Comparison of ENCODE assay signal across 1 cellular context in the genomic region with DNA sequence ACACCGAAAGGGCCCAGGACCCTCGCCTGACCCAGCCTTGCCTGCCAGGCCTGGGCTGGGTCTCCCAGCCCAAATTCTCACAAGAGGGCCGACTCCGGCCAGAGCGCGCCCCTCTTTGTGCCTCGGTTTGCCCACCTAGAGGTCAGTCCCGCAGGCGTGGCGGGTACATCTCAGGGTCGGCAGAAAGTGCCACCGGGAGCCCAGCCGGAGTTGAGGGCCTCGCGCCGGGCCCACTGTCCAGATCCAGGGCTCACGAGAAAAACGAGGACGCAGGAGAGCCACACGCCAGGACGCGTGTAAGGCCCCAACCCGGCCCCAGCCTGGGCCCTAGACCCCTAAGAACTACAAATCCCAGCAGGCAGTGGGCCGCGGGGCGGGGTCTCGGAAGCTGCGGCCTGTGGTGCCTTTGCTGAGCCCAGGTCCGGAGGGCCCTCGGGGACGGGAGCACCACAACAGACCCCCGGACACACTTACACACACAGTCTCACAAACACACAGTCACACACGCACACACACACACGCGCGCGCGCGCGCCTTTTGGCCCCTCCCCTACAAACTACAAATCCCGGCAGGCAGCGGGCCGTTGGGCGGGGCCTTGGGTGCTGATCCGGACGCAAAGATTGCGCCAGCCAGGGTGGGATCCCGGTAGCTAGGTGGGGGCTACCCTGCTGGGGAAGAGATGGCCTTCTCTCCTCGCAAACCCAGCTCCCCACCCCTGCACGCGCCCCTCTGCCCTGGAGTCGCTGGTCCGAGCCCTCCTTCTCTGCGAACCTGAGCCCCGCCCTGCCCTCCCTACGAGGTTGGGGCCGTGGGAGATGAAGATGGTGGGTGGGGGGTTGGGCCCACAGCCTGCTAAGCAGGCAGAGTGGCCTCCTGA.
TF ChIP-seq lines count a peak whose summit lies in the region.

Gene SH2D6 (plus strand): TSS at position 583 of the 877 bp plus-strand sequence. CDS start 10,752 bp downstream, outside the sequence.

TF ChIP-seq in K562, 482 proteins besides CTCF, POLR2A, EP300 and RAD21 (continued from another document and continues in another):
- TF ChIP-seq ESRRA (IDR thresholded peaks at IDR 0.05; ENCODE audit: borderline replicate concordance, low read depth) (peak; percentile 35; the same call in 1 of the 2 replicates), ZZZ3 (IDR thresholded peaks at IDR 0.05) (peak; percentile 78; the same call in 1 of the 2 replicates), HINFP (tag; conservative IDR thresholded peaks at IDR 0.05; ENCODE audit: low read depth) (peak; percentile 33; the same call in 1 of the 2 replicates), ZNF507 (tag; conservative IDR thresholded peaks at IDR 0.05) (no peak), TAL1 (IDR thresholded peaks at IDR 0.05) (no peak), ZNF583 (CRISPR knock-in tag; IDR thresholded peaks at IDR 0.05) (peak; percentile 86), SMARCC2 (IDR thresholded peaks at IDR 0.05; ENCODE audit: low read depth) (no peak), HLTF (IDR thresholded peaks at IDR 0.05) (no peak), ZBTB1 (CRISPR knock-in tag; IDR thresholded peaks at IDR 0.05; ENCODE audit: borderline replicate concordance, low read depth) (peak; percentile 50; the same call in 1 of the 2 replicates), SUPT5H (IDR thresholded peaks at IDR 0.05) (peak; percentile 74), NEUROD1 (IDR thresholded peaks at IDR 0.05; ENCODE audit: borderline replicate concordance, low read depth, low read length, partially characterized antibody) (peak; percentile 21), MXI1 (IDR thresholded peaks at IDR 0.05; ENCODE audit: low read depth, low read length) (peak; percentile 42; the same call in 1 of the 2 replicates), CLOCK (CRISPR knock-in tag; IDR thresholded peaks at IDR 0.05; ENCODE audit: borderline replicate concordance) (no peak), SMARCB1 (IDR thresholded peaks at IDR 0.05; ENCODE audit: insufficient read length, low read depth) (no peak), YY1 (IDR thresholded peaks at IDR 0.05; ENCODE audit: borderline replicate concordance in 1 of 3, control insufficient read depth in 1 of 3, extremely low read depth in 1 of 3, insufficient read depth in 3 of 3, insufficient read length in 1 of 3, insufficient replicate concordance in 2 of 3, low read depth in 1 of 3, low read length in 2 of 3) (peak in 2 of 3 experiments; percentile 58), THRAP3 (IDR thresholded peaks at IDR 0.05; ENCODE audit: borderline replicate concordance) (no peak), ZBTB40 (IDR thresholded peaks at IDR 0.05) (peak; percentile 68), ZBTB40 (CRISPR knock-in tag; IDR thresholded peaks at IDR 0.05) (no peak), FIP1L1 (IDR thresholded peaks at IDR 0.05; ENCODE audit: low read depth, low read length, poor library complexity, severe bottlenecking) (peak; percentile 80), ZNF436 (CRISPR knock-in tag; IDR thresholded peaks at IDR 0.05) (no peak), PRMT5 (CRISPR knock-in tag; IDR thresholded peaks at IDR 0.05) (0 out of 2 replicates have a peak, but pooled peaks have one; percentile 54), PHF21A (IDR thresholded peaks at IDR 0.05; ENCODE audit: borderline replicate concordance, low read depth) (no peak), HBP1 (CRISPR knock-in tag; IDR thresholded peaks at IDR 0.05) (0 out of 2 replicates have a peak, but pooled peaks have one; percentile 53), ELF4 (CRISPR knock-in tag; IDR thresholded peaks at IDR 0.05) (no peak), ZKSCAN1 (IDR thresholded peaks at IDR 0.05; ENCODE audit: low read depth, low read length) (peak; percentile 52; the same call in 1 of the 2 replicates), PTBP1 (IDR thresholded peaks at IDR 0.05; ENCODE audit: low read depth, low read length) (no peak), ID3 (CRISPR knock-in tag; IDR thresholded peaks at IDR 0.05) (no peak), ID3 (tag; IDR thresholded peaks at IDR 0.05) (peak; percentile 56; the same call in 1 of the 2 replicates), TAF1 (IDR thresholded peaks at IDR 0.05; ENCODE audit: control insufficient read depth, extremely low read depth, insufficient read depth, low read length, severe bottlenecking) (peak; percentile 35)
- TF ChIP-seq, protein P1, sequence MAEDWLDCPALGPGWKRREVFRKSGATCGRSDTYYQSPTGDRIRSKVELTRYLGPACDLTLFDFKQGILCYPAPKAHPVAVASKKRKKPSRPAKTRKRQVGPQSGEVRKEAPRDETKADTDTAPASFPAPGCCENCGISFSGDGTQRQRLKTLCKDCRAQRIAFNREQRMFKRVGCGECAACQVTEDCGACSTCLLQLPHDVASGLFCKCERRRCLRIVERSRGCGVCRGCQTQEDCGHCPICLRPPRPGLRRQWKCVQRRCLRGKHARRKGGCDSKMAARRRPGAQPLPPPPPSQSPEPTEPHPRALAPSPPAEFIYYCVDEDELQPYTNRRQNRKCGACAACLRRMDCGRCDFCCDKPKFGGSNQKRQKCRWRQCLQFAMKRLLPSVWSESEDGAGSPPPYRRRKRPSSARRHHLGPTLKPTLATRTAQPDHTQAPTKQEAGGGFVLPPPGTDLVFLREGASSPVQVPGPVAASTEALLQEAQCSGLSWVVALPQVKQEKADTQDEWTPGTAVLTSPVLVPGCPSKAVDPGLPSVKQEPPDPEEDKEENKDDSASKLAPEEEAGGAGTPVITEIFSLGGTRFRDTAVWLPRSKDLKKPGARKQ (CRISPR knock-in tag; IDR thresholded peaks at IDR 0.05): no peak
- TF ChIP-seq, protein P2, sequence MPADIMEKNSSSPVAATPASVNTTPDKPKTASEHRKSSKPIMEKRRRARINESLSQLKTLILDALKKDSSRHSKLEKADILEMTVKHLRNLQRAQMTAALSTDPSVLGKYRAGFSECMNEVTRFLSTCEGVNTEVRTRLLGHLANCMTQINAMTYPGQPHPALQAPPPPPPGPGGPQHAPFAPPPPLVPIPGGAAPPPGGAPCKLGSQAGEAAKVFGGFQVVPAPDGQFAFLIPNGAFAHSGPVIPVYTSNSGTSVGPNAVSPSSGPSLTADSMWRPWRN (IDR thresholded peaks at IDR 0.05; ENCODE audit: low read depth): no peak
- TF ChIP-seq, protein P3, sequence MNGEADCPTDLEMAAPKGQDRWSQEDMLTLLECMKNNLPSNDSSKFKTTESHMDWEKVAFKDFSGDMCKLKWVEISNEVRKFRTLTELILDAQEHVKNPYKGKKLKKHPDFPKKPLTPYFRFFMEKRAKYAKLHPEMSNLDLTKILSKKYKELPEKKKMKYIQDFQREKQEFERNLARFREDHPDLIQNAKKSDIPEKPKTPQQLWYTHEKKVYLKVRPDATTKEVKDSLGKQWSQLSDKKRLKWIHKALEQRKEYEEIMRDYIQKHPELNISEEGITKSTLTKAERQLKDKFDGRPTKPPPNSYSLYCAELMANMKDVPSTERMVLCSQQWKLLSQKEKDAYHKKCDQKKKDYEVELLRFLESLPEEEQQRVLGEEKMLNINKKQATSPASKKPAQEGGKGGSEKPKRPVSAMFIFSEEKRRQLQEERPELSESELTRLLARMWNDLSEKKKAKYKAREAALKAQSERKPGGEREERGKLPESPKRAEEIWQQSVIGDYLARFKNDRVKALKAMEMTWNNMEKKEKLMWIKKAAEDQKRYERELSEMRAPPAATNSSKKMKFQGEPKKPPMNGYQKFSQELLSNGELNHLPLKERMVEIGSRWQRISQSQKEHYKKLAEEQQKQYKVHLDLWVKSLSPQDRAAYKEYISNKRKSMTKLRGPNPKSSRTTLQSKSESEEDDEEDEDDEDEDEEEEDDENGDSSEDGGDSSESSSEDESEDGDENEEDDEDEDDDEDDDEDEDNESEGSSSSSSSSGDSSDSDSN (IDR thresholded peaks at IDR 0.05; ENCODE audit: borderline replicate concordance in 1 of 2, low read depth in 2 of 2, low read length in 2 of 2): no peak
